ENCODE assay signal across 8 cellular contexts in genomic region chr4:26330186-26330787, GRCh38. TPM values are rescaled to one million over a fixed set of nuclear protein-coding genes. Genes with fewer than 3 reads are reported as not detected.
A peak's percentile ranks its signal among the peaks of the same experiment; 100 is the strongest.
DNase-seq lines count a peak whose midpoint lies in the region; ATAC-seq and TF ChIP-seq lines count a peak whose summit lies in the region.

No MANE protein-coding gene starts in this region.

- H3K4me1 ChIP-seq in foreskin keratinocyte (peaks cover 10% of the 10 kb centered on the region), ovary (ENCODE audit: insufficient read depth) (peaks cover 4% of the 10 kb centered on the region)

- H3K27ac ChIP-seq in WERI-Rb-1 (no peak overlapping the region), foreskin keratinocyte (no peak overlapping the region), ovary (no peak overlapping the region)

- H3K36me3 ChIP-seq in WERI-Rb-1 (peaks cover 12% of the 10 kb centered on the region), ovary (no peaks in the 10 kb centered on the region), MG63 (peaks cover 28% of the 10 kb centered on the region)

- no peak for TF ChIP-seq EP300 in ovary (IDR thresholded peaks at IDR 0.05)

- WGBS in ovary, 3 donors, result 44 to 46% (median 45%) methylated on average over 4 of the region's 4 CpGs

- peak; percentile 53 for TF ChIP-seq CTCF in GM12874 (IDR thresholded peaks at IDR 0.05; ENCODE audit: insufficient read depth, low read depth, low read length)
- peak; percentile 58 for TF ChIP-seq CTCF in WERI-Rb-1 (IDR thresholded peaks at IDR 0.05; ENCODE audit: low read depth, low read length)
- TF ChIP-seq CTCF in foreskin keratinocyte (conservative IDR thresholded peaks at IDR 0.05), result peak; percentile 84
- TF ChIP-seq CTCF in ovary (IDR thresholded peaks at IDR 0.05), result peak; percentile 40 to 62 (median 46)

- H3K27me3 ChIP-seq in WERI-Rb-1 (ENCODE audit: insufficient read depth, low read depth, severe bottlenecking) (no peaks in the 10 kb centered on the region), foreskin keratinocyte (no peaks in the 10 kb centered on the region), ovary (no peaks in the 10 kb centered on the region), MG63 (no peaks in the 10 kb centered on the region)

- intact Hi-C loops in ovary (cut with DNase I), result loop anchor here in 2 of 4 donors (10.0 kb wide), 2 partner anchors 65 to 675 kb away; no protein-coding TSS in a partner anchor

- H3K9me3 ChIP-seq in WERI-Rb-1 (ENCODE audit: severe bottlenecking), result no peaks in the 10 kb centered on the region
- no peaks in the 10 kb centered on the region for H3K9me3 ChIP-seq in ovary
- no peaks in the 10 kb centered on the region for H3K9me3 ChIP-seq in MG63

- ATAC-seq in HG02885 (IDR thresholded peaks at IDR 0.05; ENCODE audit: poor library complexity, unreplicated experiment) (peak; percentile 81), foreskin keratinocyte (peak; percentile 77)

- H3K4me3 ChIP-seq in WERI-Rb-1 (ENCODE audit: low read depth, low read length), result no peak overlapping the region
- H3K4me3 ChIP-seq in ovary, result no peak overlapping the region
- no peak overlapping the region for H3K4me3 ChIP-seq in MG63

- DNase-seq in ACHN (peak; percentile 68), NCI-H2081 (lab: John Stamatoyannopoulos, UW) (peak; percentile 74 to 88), WERI-Rb-1 (no peak), foreskin keratinocyte (peak in 1 of 2 donors; percentile 56), ovary (no peak), MG63 (no peak)

- TF ChIP-seq POLR2A in ovary (IDR thresholded peaks at IDR 0.05), result no peak

- in situ Hi-C loops in ACHN (cut with HindIII; ENCODE audit: low pct_ligation_motif_present, low pct_unique_long_range_greater_than_20kb, low sequenced_read_pairs), result no loop called here

RNA-seq across cellular contexts. Expression of gene RBPJ, which starts 9.5 kb away (rescaled TPM):
- total RNA-seq in foreskin keratinocyte (29.3 and 31.5 TPM in 2 replicates), ovary (10 to 100 TPM; 55.6 to 75.1 (median 68.5) TPM)
- polyA plus RNA-seq in foreskin keratinocyte (14.3 and 14.7 TPM in 2 replicates), ovary (10 to 100 TPM; 36.0 to 61.9 TPM)
- 50.7 and 59.4 TPM in 2 replicates for total RNA-seq in MG63 (2014; rRNA removed; shearing (Covaris generic); ENCODE audit: low replicate concordance)

Comparison
In these comparisons a context has a peak if more than half of its experiments do, and no peak if none do; other contexts are left out.
1. DNase-seq: peak in ACHN (single experiment) and NCI-H2081 (2 of 2); none in WERI-Rb-1 (single experiment), ovary (0 of 5) and MG63 (single experiment).
2. Peak in every context shown above with its lines, with median percentiles within 50 percentile points of each other: CTCF ChIP-seq.